22 cellular contexts compared by ENCODE assay signal in the genomic region with DNA sequence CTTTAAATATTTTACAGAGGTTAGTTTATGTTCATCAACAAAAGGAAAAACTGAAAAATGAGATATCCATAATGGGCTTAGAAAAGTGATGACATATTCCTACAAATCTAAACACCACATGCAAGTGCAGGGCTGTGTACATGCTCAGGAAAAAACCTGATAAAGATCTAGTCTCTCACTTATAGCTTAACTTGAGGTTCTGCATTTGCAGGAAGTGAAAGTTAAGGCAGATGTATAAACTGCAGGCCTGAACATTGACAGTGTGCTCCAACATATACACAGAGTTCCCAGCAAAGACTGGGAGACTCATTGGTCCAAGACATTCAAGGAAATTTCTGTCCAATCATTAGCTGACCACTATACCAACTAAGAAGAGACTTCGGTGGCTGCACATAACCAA.
A peak's percentile ranks its signal among the peaks of the same experiment; 100 is the strongest.
DNase-seq lines count a peak whose midpoint lies in the region; ATAC-seq and TF ChIP-seq lines count a peak whose summit lies in the region.
"Had no signal": no experiment of that assay in that cellular context is flagged by ENCODE, and none has a peak within 500 bp of the region (broad histone marks: within the 10 kb centered on the region; RNA-seq: fewer than 3 reads in every experiment).

No MANE protein-coding gene starts in this region.

- no peaks in the 10 kb centered on the region for H4K20me1 ChIP-seq in DND-41 (ENCODE audit: insufficient read depth, low read length)

- H3K4me2 ChIP-seq in DND-41 (ENCODE audit: insufficient read depth, low read length) = no peak overlapping the region

- no peak overlapping the region for H3K4me3 Mint-ChIP-seq in dendritic cell treated with granulocyte-macrophage colony-stimulating factor and Interleukin-4, amounts not matched to agents 40 ng/mL and 50 ng/mL, for 4 days
- H3K4me3 Mint-ChIP-seq: activated CD4-positive, alpha-beta T cell treated with anti-CD3 and anti-CD28 coated beads, Interleukin-2, amount 10 ng/mL, durations not matched to agents 7 days and 5 days; activated T-cell treated with anti-CD3 and anti-CD28 coated beads, Interleukin-2, amount 50 U/mL, for 24 hours; brain; CD8-positive, alpha-beta T cell; naive thymus-derived CD8-positive, alpha-beta T cell had no signal

- DNase-seq in DND-41 (no peak), NOMO-1 (lab: John Stamatoyannopoulos, UW; ENCODE audit: unreplicated experiment in 2 of 2) (peak; percentile 55 to 84), A172 (ENCODE audit: low spot score) (no peak), COR-L47 (lab: John Stamatoyannopoulos, UW) (no peak), NCI-H69 (lab: John Stamatoyannopoulos, UW) (no peak)
- DNase-seq: activated CD4-positive, alpha-beta T cell treated with anti-CD3 and anti-CD28 coated beads, Interleukin-2, amount 10 ng/mL, durations not matched to agents 7 days and 5 days; activated T-cell treated with anti-CD3 and anti-CD28 coated beads, Interleukin-2, amount 50 U/mL, for 24 hours; CD8-positive, alpha-beta T cell; IMR-90; naive thymus-derived CD8-positive, alpha-beta T cell; NCI-H1105 treated with DMSO at 0.1 percent for 48 hours; NCI-H2029; NCI-H226; NCI-H774; occipital lobe; stimulated activated naive CD4-positive, alpha-beta T cell treated with Interleukin-2 at 50 U/mL for 16 hours; testis had no signal

- no peaks in the 10 kb centered on the region for H3K4me1 ChIP-seq in DND-41 (ENCODE audit: insufficient read depth, low read length)
- H3K4me1 ChIP-seq: testis had no signal

- intact Hi-C loops in dendritic cell treated with granulocyte-macrophage colony-stimulating factor and Interleukin-4, amounts not matched to agents 40 ng/mL and 50 ng/mL, for 4 days (cut with micrococcal nuclease) = no loop called here

- no peaks in the 10 kb centered on the region for H3K79me2 ChIP-seq in DND-41 (ENCODE audit: insufficient read depth, low read length)

- no peaks in the 10 kb centered on the region for H3K9me3 ChIP-seq in DND-41 (ENCODE audit: insufficient read depth, low read length, severe bottlenecking)
- H3K9me3 ChIP-seq: testis had no signal

- no peak overlapping the region for H3K27ac ChIP-seq in DND-41 (ENCODE audit: low read length)
- H3K27ac ChIP-seq: testis, VCaP had no signal

- ATAC-seq in DND-41 (ENCODE audit: insufficient read depth, low read depth) = peak; percentile 66; the same call in 2 of the 3 replicates
- ATAC-seq in HG03139 (IDR thresholded peaks at IDR 0.05; ENCODE audit: unreplicated experiment) = peak; percentile 63
- no peak for ATAC-seq in GM19351 (IDR thresholded peaks at IDR 0.05; ENCODE audit: unreplicated experiment)
- ATAC-seq: CD8-positive, alpha-beta T cell; naive thymus-derived CD8-positive, alpha-beta T cell had no signal

- H3K4me3 ChIP-seq in DND-41 (ENCODE audit: low read depth in 1 of 2, low read length in 2 of 2) = no peak overlapping the region
- H3K4me3 ChIP-seq: testis had no signal

- H3K36me3 ChIP-seq in DND-41 (ENCODE audit: insufficient read depth, low read length) = no peaks in the 10 kb centered on the region

- no peak overlapping the region for H2AFZ ChIP-seq in DND-41 (ENCODE audit: low read depth, low read length)

- no peaks in the 10 kb centered on the region for H3K27me3 ChIP-seq in DND-41 (ENCODE audit: insufficient read depth, low read length, poor library complexity)
- H3K27me3 ChIP-seq: testis had no signal

- H3K9me3 Mint-ChIP-seq in dendritic cell treated with granulocyte-macrophage colony-stimulating factor and Interleukin-4, amounts not matched to agents 40 ng/mL and 50 ng/mL, for 4 days = peaks cover 8% of the 10 kb centered on the region
- H3K9me3 Mint-ChIP-seq: activated CD4-positive, alpha-beta T cell treated with anti-CD3 and anti-CD28 coated beads, Interleukin-2, amount 10 ng/mL, durations not matched to agents 7 days and 5 days; activated T-cell treated with anti-CD3 and anti-CD28 coated beads, Interleukin-2, amount 50 U/mL, for 24 hours had no signal

- no peak overlapping the region for H3K9ac ChIP-seq in DND-41 (ENCODE audit: low read depth, low read length)

- H3K27me3 Mint-ChIP-seq in dendritic cell treated with granulocyte-macrophage colony-stimulating factor and Interleukin-4, amounts not matched to agents 40 ng/mL and 50 ng/mL, for 4 days = no peaks in the 10 kb centered on the region
- H3K27me3 Mint-ChIP-seq: activated T-cell treated with anti-CD3 and anti-CD28 coated beads, Interleukin-2, amount 50 U/mL, for 24 hours had no signal

- TF ChIP-seq CTCF in DND-41 (IDR thresholded peaks at IDR 0.05; ENCODE audit: borderline replicate concordance, extremely low read depth, low read length, poor library complexity, severe bottlenecking) = no peak

- H3K27ac Mint-ChIP-seq in dendritic cell treated with granulocyte-macrophage colony-stimulating factor and Interleukin-4, amounts not matched to agents 40 ng/mL and 50 ng/mL, for 4 days = peak overlapping the region; percentile 34
- H3K27ac Mint-ChIP-seq: activated CD4-positive, alpha-beta T cell treated with anti-CD3 and anti-CD28 coated beads, Interleukin-2, amount 10 ng/mL, durations not matched to agents 7 days and 5 days; activated T-cell treated with anti-CD3 and anti-CD28 coated beads, Interleukin-2, amount 50 U/mL, for 24 hours; brain; CD8-positive, alpha-beta T cell; naive thymus-derived CD8-positive, alpha-beta T cell had no signal

- no peaks in the 10 kb centered on the region for H3K36me3 Mint-ChIP-seq in dendritic cell treated with granulocyte-macrophage colony-stimulating factor and Interleukin-4, amounts not matched to agents 40 ng/mL and 50 ng/mL, for 4 days (ENCODE audit: low read depth)
- H3K36me3 Mint-ChIP-seq: brain; CD8-positive, alpha-beta T cell had no signal

- H3K4me1 Mint-ChIP-seq in dendritic cell treated with granulocyte-macrophage colony-stimulating factor and Interleukin-4, amounts not matched to agents 40 ng/mL and 50 ng/mL, for 4 days (ENCODE audit: low read depth) = peaks cover 10% of the 10 kb centered on the region
- H3K4me1 Mint-ChIP-seq: brain; naive thymus-derived CD8-positive, alpha-beta T cell had no signal

Comparison
In these comparisons a context has a peak if more than half of its experiments do, and no peak if none do; other contexts are left out.
1. DNase-seq: peak in NOMO-1 (2 of 2); none in DND-41 (single experiment), A172 (single experiment), COR-L47 (single experiment) and NCI-H69 (single experiment).